In genomic region chr10:69958232-69958902, GRCh38 we compare ENCODE assay signal across 8 cellular contexts.
DNase-seq lines count a peak whose midpoint lies in the region; ATAC-seq, FAIRE-seq and TF ChIP-seq lines count a peak whose summit lies in the region.

No MANE protein-coding gene starts in this region.

- H3K9me3 Mint-ChIP-seq in activated CD4-positive, alpha-beta T cell treated with anti-CD3 and anti-CD28 coated beads for 36 hours (ENCODE audit: low read depth) = no peaks in the 10 kb centered on the region
- H3K9me3 Mint-ChIP-seq in HFFc6 (no peaks in the 10 kb centered on the region), astrocyte (ENCODE audit: unreplicated experiment) (no peaks in the 10 kb centered on the region)

- WGBS in suprapubic skin = 70% methylated on average over 1 of the region's 1 CpG

- DNase-seq in activated CD4-positive, alpha-beta T cell treated with anti-CD3 and anti-CD28 coated beads for 36 hours = peak; percentile 34
- no peak for DNase-seq in activated CD4-positive, alpha-beta T cell treated with anti-CD3 and anti-CD28 coated beads, Interleukin-2, amount 50 U/mL, for 4 hours
- peak; percentile 46 for DNase-seq in HFFc6
- peak; percentile 25 for DNase-seq in NCI-H345 (lab: John Stamatoyannopoulos, UW)
- peak; percentile 16 for DNase-seq in astrocyte (ENCODE audit: low read depth)
- DNase-seq in iPS-NIHi11 (ENCODE audit: low spot score) = peak; percentile 79
- DNase-seq in suprapubic skin (ENCODE audit: low spot score in 2 of 2) = no peak
- no peak for DNase-seq in midbrain (lab: John Stamatoyannopoulos, UW)

- H4K20me1 ChIP-seq in astrocyte (ENCODE audit: insufficient read depth, low read length) = no peaks in the 10 kb centered on the region

- H3K27ac ChIP-seq in astrocyte (ENCODE audit: low read depth, low read length) (no peak overlapping the region), suprapubic skin (no peak overlapping the region)

- no peak overlapping the region for H3K4me3 Mint-ChIP-seq in activated CD4-positive, alpha-beta T cell treated with anti-CD3 and anti-CD28 coated beads for 36 hours
- H3K4me3 Mint-ChIP-seq in HFFc6 (no peak overlapping the region), astrocyte (ENCODE audit: unreplicated experiment) (no peak overlapping the region)

- TF ChIP-seq EP300 in suprapubic skin (IDR thresholded peaks at IDR 0.05) = no peak

- no peak overlapping the region for H2AFZ ChIP-seq in astrocyte (ENCODE audit: low read depth, low read length)

- intact Hi-C loops in activated CD4-positive, alpha-beta T cell treated with anti-CD3 and anti-CD28 coated beads for 36 hours (cut with DNase I, micrococcal nuclease) = loop anchor here in 1 of 2 experiments (5.0 kb wide), 1 partner anchor 316 kb away; no protein-coding TSS in a partner anchor

- H3K4me3 ChIP-seq in astrocyte (ENCODE audit: insufficient read depth, low read depth, low read length) (no peak overlapping the region), suprapubic skin (no peak overlapping the region)

- POLR2A ChIA-PET in activated CD4-positive, alpha-beta T cell treated with anti-CD3 and anti-CD28 coated beads for 36 hours (lab: Charles Lee) = no interaction called here

- FAIRE-seq in astrocyte (lab: Jason Lieb, UNC) = peak; percentile 76

- ATAC-seq in activated CD4-positive, alpha-beta T cell treated with anti-CD3 and anti-CD28 coated beads for 36 hours = peak; percentile 72

- H3K36me3 Mint-ChIP-seq in activated CD4-positive, alpha-beta T cell treated with anti-CD3 and anti-CD28 coated beads for 36 hours (ENCODE audit: low read depth) = no peaks in the 10 kb centered on the region
- H3K36me3 Mint-ChIP-seq in HFFc6 (ENCODE audit: low read depth) (peaks cover 15% of the 10 kb centered on the region), astrocyte (ENCODE audit: low read depth, unreplicated experiment) (no peaks in the 10 kb centered on the region)

- no peak overlapping the region for H3K27ac Mint-ChIP-seq in activated CD4-positive, alpha-beta T cell treated with anti-CD3 and anti-CD28 coated beads for 36 hours
- no peak overlapping the region for H3K27ac Mint-ChIP-seq in HFFc6
- peak overlapping the region; percentile 19 for H3K27ac Mint-ChIP-seq in astrocyte (ENCODE audit: unreplicated experiment)

- no peaks in the 10 kb centered on the region for H3K36me3 ChIP-seq in astrocyte (ENCODE audit: insufficient read depth, low read length)
- H3K36me3 ChIP-seq in suprapubic skin = no peaks in the 10 kb centered on the region

- H3K4me1 Mint-ChIP-seq in activated CD4-positive, alpha-beta T cell treated with anti-CD3 and anti-CD28 coated beads for 36 hours = no peaks in the 10 kb centered on the region
- peaks cover 5% of the 10 kb centered on the region for H3K4me1 Mint-ChIP-seq in HFFc6 (ENCODE audit: low read depth)
- H3K4me1 Mint-ChIP-seq in astrocyte (ENCODE audit: low read depth, unreplicated experiment) = peaks cover 3% of the 10 kb centered on the region

- H3K4me1 ChIP-seq in astrocyte (ENCODE audit: insufficient read depth, low read length) (no peaks in the 10 kb centered on the region), suprapubic skin (peaks cover 8% of the 10 kb centered on the region)

- H3K79me2 ChIP-seq in astrocyte (ENCODE audit: insufficient read depth, low read length) = no peaks in the 10 kb centered on the region

- CTCF ChIA-PET in activated CD4-positive, alpha-beta T cell treated with anti-CD3 and anti-CD28 coated beads for 36 hours (lab: Charles Lee) = interaction anchor here (0.5 to 4.2 kb wide), 30 partner anchors 9 to 1058 kb away, joined by 3 to 31 read pairs (median 4); no protein-coding TSS in a partner anchor

- TF ChIP-seq CTCF in HFFc6 (IDR thresholded peaks at IDR 0.05) (peak; percentile 87), astrocyte (IDR thresholded peaks at IDR 0.05; ENCODE audit: insufficient read depth, low read depth, low read length) (peak; percentile 93), suprapubic skin (IDR thresholded peaks at IDR 0.05) (peak; percentile 15 to 73)

- H3K4me2 ChIP-seq in astrocyte (ENCODE audit: low read length) = no peak overlapping the region

- no peak for TF ChIP-seq POLR2A in suprapubic skin (IDR thresholded peaks at IDR 0.05)

- H3K9me3 ChIP-seq in astrocyte (ENCODE audit: insufficient read depth, low read depth, low read length) (no peaks in the 10 kb centered on the region), suprapubic skin (no peaks in the 10 kb centered on the region)

- peaks cover 3% of the 10 kb centered on the region for H3K27me3 Mint-ChIP-seq in activated CD4-positive, alpha-beta T cell treated with anti-CD3 and anti-CD28 coated beads for 36 hours
- H3K27me3 Mint-ChIP-seq in HFFc6 (ENCODE audit: insufficient read depth) (peaks cover 7% of the 10 kb centered on the region; the same call in 1 of the 2 replicates), astrocyte (ENCODE audit: low read depth, unreplicated experiment) (peaks cover 58% of the 10 kb centered on the region)

- H3K27me3 ChIP-seq in astrocyte (ENCODE audit: insufficient read depth, low read length) (no peaks in the 10 kb centered on the region), suprapubic skin (peaks cover 1% of the 10 kb centered on the region)

- no peak overlapping the region for H3K9ac ChIP-seq in astrocyte (ENCODE audit: low read length)

Comparison
In these comparisons a context has a peak if more than half of its experiments do, and no peak if none do; other contexts are left out.
1. DNase-seq: peak in activated CD4-positive, alpha-beta T cell treated with anti-CD3 and anti-CD28 coated beads for 36 hours (single experiment), HFFc6 (single experiment), NCI-H345 (single experiment), astrocyte (single experiment) and iPS-NIHi11 (single experiment); none in activated CD4-positive, alpha-beta T cell treated with anti-CD3 and anti-CD28 coated beads, Interleukin-2, amount 50 U/mL, for 4 hours (0 of 2), suprapubic skin (0 of 2) and midbrain (single experiment).
2. Peak in every context shown above with its lines, with median percentiles within 50 percentile points of each other: CTCF ChIP-seq.